Comparison of ENCODE assay signal across 1 cellular context in the genomic region with DNA sequence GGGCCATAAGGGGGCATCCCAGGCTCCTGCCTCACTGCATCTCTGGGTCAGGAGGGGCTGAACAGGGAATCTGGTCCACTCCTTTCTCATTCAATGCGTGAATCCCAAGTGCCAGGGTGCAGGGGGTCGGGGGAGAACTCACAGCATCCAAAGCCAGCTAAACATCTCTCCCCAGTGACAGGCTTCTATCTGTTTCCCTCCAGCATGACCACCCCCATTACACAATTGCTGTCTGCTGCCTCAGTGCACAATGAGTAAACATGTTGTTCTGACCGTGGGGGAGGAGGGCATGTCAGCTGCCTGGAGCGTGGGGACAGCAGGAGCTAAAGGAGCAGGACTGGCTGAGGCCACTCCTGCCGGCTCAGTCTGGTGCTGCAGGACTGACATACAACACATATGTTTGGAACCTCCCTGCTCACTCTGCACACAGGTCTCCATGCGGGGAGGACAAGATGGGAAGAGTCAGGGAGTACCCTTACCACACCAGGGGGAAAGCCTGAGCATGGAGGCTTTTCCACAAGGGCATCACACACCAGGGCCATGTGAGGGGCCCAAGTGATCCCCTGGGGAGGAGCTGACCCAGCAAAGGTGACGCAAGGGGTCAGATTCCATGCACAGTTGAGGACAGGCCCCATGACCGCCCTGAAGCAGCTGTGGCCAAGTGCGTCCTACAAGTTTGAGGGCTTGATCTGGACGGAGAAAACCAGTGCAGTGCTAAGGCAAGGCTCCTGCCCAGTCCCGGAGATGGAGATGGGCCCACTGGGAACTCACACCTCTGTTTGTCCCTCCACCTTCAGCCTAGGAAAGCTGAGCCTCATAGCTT.
A peak's percentile ranks its signal among the peaks of the same experiment; 100 is the strongest.
TF ChIP-seq lines count a peak whose summit lies in the region.

No MANE protein-coding gene starts in this region.

TF ChIP-seq in HepG2, 621 proteins besides CTCF, POLR2A, EP300 and RAD21 (continued from another document and continues in another):
- TF ChIP-seq, protein P1, sequence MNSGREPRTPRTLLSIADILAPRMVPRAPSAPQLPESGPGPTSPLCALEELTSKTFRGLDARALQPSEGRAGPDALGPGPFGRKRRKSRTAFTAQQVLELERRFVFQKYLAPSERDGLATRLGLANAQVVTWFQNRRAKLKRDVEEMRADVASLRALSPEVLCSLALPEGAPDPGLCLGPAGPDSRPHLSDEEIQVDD (CRISPR knock-in tag; IDR thresholded peaks at IDR 0.05; ENCODE audit: borderline replicate concordance) = no peak
- TF ChIP-seq MYNN (CRISPR knock-in tag; IDR thresholded peaks at IDR 0.05; ENCODE audit: low read depth) (no peak), HNRNPLL (IDR thresholded peaks at IDR 0.05; ENCODE audit: low read depth, low read length, poor library complexity, severe bottlenecking) (no peak), ZBTB3 (CRISPR knock-in tag; IDR thresholded peaks at IDR 0.05; ENCODE audit: borderline replicate concordance, low read depth) (no peak), ZNF232 (CRISPR knock-in tag; IDR thresholded peaks at IDR 0.05; ENCODE audit: borderline replicate concordance) (no peak), NPAS2 (CRISPR knock-in tag; IDR thresholded peaks at IDR 0.05; ENCODE audit: borderline replicate concordance) (no peak), MAFK (conservative IDR thresholded peaks at IDR 0.05 in 1 of 2, IDR thresholded peaks at IDR 0.05 in 1 of 2; ENCODE audit: low read length in 2 of 2) (no peak), SRY (CRISPR knock-in tag; IDR thresholded peaks at IDR 0.05) (0 out of 2 replicates have a peak, but pooled peaks have one; percentile 35), NCOA5 (CRISPR knock-in tag; IDR thresholded peaks at IDR 0.05) (no peak), CREM (IDR thresholded peaks at IDR 0.05) (peak; percentile 45; the same call in 1 of the 2 replicates), CREM (CRISPR knock-in tag; IDR thresholded peaks at IDR 0.05) (no peak), DR1 (CRISPR knock-in tag; IDR thresholded peaks at IDR 0.05) (no peak), ZIK1 (CRISPR knock-in tag; IDR thresholded peaks at IDR 0.05; ENCODE audit: borderline replicate concordance, low read depth) (peak; percentile 27; the same call in 1 of the 2 replicates), PRPF4 (IDR thresholded peaks at IDR 0.05; ENCODE audit: low read depth, low read length, poor library complexity, severe bottlenecking) (no peak), ZNF569 (CRISPR knock-in tag; IDR thresholded peaks at IDR 0.05; ENCODE audit: borderline replicate concordance) (no peak), POGZ (CRISPR knock-in tag; IDR thresholded peaks at IDR 0.05) (no peak), TSC22D2 (CRISPR knock-in tag; IDR thresholded peaks at IDR 0.05; ENCODE audit: borderline replicate concordance) (no peak), XBP1 (CRISPR knock-in tag; IDR thresholded peaks at IDR 0.05) (no peak), ZNF556 (CRISPR knock-in tag; IDR thresholded peaks at IDR 0.05; ENCODE audit: borderline replicate concordance) (no peak), HES4 (CRISPR knock-in tag; IDR thresholded peaks at IDR 0.05; ENCODE audit: borderline replicate concordance) (no peak), SSRP1 (CRISPR knock-in tag; IDR thresholded peaks at IDR 0.05) (peak; percentile 76; the same call in 1 of the 2 replicates), FOXM1 (CRISPR knock-in tag; IDR thresholded peaks at IDR 0.05) (no peak), ZC3H13 (CRISPR knock-in tag; IDR thresholded peaks at IDR 0.05) (no peak), ZNF674 (CRISPR knock-in tag; IDR thresholded peaks at IDR 0.05; ENCODE audit: low read depth) (no peak), ZNF484 (CRISPR knock-in tag; IDR thresholded peaks at IDR 0.05; ENCODE audit: borderline replicate concordance, low read depth) (no peak), POLR2AphosphoS2 (IDR thresholded peaks at IDR 0.05; ENCODE audit: low read depth, low read length) (no peak), PHF5A (CRISPR knock-in tag; IDR thresholded peaks at IDR 0.05; ENCODE audit: low read depth, unreplicated experiment) (no peak), ZNF180 (CRISPR knock-in tag; IDR thresholded peaks at IDR 0.05; ENCODE audit: borderline replicate concordance, low read depth) (no peak), SCMH1 (CRISPR knock-in tag; IDR thresholded peaks at IDR 0.05; ENCODE audit: borderline replicate concordance) (no peak), ZNF672 (CRISPR knock-in tag; IDR thresholded peaks at IDR 0.05) (no peak), RNF2 (conservative IDR thresholded peaks at IDR 0.05; ENCODE audit: low read depth) (no peak), YEATS4 (CRISPR knock-in tag; IDR thresholded peaks at IDR 0.05; ENCODE audit: borderline replicate concordance) (no peak), YY1 (IDR thresholded peaks at IDR 0.05; ENCODE audit: insufficient read depth, insufficient replicate concordance, low read depth, low read length) (peak; percentile 18), KDM4B (CRISPR knock-in tag; IDR thresholded peaks at IDR 0.05) (no peak), ZNF253 (CRISPR knock-in tag; IDR thresholded peaks at IDR 0.05; ENCODE audit: borderline replicate concordance) (no peak), ONECUT2 (CRISPR knock-in tag; IDR thresholded peaks at IDR 0.05) (no peak), PTBP1 (IDR thresholded peaks at IDR 0.05; ENCODE audit: low read depth, low read length, poor library complexity, severe bottlenecking) (no peak), ZSCAN9 (CRISPR knock-in tag; IDR thresholded peaks at IDR 0.05; ENCODE audit: borderline replicate concordance) (no peak)
- TF ChIP-seq, protein P2, sequence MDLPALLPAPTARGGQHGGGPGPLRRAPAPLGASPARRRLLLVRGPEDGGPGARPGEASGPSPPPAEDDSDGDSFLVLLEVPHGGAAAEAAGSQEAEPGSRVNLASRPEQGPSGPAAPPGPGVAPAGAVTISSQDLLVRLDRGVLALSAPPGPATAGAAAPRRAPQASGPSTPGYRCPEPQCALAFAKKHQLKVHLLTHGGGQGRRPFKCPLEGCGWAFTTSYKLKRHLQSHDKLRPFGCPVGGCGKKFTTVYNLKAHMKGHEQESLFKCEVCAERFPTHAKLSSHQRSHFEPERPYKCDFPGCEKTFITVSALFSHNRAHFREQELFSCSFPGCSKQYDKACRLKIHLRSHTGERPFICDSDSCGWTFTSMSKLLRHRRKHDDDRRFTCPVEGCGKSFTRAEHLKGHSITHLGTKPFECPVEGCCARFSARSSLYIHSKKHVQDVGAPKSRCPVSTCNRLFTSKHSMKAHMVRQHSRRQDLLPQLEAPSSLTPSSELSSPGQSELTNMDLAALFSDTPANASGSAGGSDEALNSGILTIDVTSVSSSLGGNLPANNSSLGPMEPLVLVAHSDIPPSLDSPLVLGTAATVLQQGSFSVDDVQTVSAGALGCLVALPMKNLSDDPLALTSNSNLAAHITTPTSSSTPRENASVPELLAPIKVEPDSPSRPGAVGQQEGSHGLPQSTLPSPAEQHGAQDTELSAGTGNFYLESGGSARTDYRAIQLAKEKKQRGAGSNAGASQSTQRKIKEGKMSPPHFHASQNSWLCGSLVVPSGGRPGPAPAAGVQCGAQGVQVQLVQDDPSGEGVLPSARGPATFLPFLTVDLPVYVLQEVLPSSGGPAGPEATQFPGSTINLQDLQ (CRISPR knock-in tag; IDR thresholded peaks at IDR 0.05) = peak; percentile 56; the same call in 1 of the 2 replicates
- TF ChIP-seq, protein P3, sequence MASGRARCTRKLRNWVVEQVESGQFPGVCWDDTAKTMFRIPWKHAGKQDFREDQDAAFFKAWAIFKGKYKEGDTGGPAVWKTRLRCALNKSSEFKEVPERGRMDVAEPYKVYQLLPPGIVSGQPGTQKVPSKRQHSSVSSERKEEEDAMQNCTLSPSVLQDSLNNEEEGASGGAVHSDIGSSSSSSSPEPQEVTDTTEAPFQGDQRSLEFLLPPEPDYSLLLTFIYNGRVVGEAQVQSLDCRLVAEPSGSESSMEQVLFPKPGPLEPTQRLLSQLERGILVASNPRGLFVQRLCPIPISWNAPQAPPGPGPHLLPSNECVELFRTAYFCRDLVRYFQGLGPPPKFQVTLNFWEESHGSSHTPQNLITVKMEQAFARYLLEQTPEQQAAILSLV (CRISPR knock-in tag; IDR thresholded peaks at IDR 0.05; ENCODE audit: borderline replicate concordance) = no peak
- TF ChIP-seq, protein P4, sequence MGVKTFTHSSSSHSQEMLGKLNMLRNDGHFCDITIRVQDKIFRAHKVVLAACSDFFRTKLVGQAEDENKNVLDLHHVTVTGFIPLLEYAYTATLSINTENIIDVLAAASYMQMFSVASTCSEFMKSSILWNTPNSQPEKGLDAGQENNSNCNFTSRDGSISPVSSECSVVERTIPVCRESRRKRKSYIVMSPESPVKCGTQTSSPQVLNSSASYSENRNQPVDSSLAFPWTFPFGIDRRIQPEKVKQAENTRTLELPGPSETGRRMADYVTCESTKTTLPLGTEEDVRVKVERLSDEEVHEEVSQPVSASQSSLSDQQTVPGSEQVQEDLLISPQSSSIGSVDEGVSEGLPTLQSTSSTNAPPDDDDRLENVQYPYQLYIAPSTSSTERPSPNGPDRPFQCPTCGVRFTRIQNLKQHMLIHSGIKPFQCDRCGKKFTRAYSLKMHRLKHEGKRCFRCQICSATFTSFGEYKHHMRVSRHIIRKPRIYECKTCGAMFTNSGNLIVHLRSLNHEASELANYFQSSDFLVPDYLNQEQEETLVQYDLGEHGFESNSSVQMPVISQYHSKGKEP (CRISPR knock-in tag; IDR thresholded peaks at IDR 0.05) = no peak
- TF ChIP-seq, protein P5, sequence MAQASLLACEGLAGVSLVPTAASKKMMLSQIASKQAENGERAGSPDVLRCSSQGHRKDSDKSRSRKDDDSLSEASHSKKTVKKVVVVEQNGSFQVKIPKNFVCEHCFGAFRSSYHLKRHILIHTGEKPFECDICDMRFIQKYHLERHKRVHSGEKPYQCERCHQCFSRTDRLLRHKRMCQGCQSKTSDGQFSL (CRISPR knock-in tag; IDR thresholded peaks at IDR 0.05) = 0 out of 2 replicates have a peak, but pooled peaks have one; percentile 47
- TF ChIP-seq, protein P6, sequence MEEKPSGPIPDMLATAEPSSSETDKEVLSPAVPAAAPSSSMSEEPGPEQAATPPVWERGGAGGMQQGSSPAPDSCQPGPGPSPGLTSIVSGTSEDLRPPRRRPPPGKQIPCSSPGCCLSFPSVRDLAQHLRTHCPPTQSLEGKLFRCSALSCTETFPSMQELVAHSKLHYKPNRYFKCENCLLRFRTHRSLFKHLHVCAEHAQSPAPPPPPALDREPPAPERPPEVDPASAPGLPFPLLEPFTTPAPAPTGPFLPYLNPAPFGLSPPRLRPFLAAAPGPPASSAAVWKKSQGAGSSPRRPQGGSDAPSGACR (CRISPR knock-in tag; IDR thresholded peaks at IDR 0.05) = peak; percentile 79; the same call in 1 of the 2 replicates
- TF ChIP-seq, protein P7, sequence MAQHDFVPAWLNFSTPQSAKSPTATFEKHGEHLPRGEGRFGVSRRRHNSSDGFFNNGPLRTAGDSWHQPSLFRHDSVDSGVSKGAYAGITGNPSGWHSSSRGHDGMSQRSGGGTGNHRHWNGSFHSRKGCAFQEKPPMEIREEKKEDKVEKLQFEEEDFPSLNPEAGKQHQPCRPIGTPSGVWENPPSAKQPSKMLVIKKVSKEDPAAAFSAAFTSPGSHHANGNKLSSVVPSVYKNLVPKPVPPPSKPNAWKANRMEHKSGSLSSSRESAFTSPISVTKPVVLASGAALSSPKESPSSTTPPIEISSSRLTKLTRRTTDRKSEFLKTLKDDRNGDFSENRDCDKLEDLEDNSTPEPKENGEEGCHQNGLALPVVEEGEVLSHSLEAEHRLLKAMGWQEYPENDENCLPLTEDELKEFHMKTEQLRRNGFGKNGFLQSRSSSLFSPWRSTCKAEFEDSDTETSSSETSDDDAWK (CRISPR knock-in tag; IDR thresholded peaks at IDR 0.05) = no peak
- TF ChIP-seq, protein P8, sequence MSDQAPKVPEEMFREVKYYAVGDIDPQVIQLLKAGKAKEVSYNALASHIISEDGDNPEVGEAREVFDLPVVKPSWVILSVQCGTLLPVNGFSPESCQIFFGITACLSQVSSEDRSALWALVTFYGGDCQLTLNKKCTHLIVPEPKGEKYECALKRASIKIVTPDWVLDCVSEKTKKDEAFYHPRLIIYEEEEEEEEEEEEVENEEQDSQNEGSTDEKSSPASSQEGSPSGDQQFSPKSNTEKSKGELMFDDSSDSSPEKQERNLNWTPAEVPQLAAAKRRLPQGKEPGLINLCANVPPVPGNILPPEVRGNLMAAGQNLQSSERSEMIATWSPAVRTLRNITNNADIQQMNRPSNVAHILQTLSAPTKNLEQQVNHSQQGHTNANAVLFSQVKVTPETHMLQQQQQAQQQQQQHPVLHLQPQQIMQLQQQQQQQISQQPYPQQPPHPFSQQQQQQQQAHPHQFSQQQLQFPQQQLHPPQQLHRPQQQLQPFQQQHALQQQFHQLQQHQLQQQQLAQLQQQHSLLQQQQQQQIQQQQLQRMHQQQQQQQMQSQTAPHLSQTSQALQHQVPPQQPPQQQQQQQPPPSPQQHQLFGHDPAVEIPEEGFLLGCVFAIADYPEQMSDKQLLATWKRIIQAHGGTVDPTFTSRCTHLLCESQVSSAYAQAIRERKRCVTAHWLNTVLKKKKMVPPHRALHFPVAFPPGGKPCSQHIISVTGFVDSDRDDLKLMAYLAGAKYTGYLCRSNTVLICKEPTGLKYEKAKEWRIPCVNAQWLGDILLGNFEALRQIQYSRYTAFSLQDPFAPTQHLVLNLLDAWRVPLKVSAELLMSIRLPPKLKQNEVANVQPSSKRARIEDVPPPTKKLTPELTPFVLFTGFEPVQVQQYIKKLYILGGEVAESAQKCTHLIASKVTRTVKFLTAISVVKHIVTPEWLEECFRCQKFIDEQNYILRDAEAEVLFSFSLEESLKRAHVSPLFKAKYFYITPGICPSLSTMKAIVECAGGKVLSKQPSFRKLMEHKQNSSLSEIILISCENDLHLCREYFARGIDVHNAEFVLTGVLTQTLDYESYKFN (CRISPR knock-in tag; conservative IDR thresholded peaks at IDR 0.05) = peak; percentile 86
- TF ChIP-seq, protein P9, sequence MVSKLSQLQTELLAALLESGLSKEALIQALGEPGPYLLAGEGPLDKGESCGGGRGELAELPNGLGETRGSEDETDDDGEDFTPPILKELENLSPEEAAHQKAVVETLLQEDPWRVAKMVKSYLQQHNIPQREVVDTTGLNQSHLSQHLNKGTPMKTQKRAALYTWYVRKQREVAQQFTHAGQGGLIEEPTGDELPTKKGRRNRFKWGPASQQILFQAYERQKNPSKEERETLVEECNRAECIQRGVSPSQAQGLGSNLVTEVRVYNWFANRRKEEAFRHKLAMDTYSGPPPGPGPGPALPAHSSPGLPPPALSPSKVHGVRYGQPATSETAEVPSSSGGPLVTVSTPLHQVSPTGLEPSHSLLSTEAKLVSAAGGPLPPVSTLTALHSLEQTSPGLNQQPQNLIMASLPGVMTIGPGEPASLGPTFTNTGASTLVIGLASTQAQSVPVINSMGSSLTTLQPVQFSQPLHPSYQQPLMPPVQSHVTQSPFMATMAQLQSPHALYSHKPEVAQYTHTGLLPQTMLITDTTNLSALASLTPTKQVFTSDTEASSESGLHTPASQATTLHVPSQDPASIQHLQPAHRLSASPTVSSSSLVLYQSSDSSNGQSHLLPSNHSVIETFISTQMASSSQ (IDR thresholded peaks at IDR 0.05; ENCODE audit: low read depth) = 0 out of 2 replicates have a peak, but pooled peaks have one; percentile 14
- TF ChIP-seq, protein P9 (CRISPR knock-in tag; IDR thresholded peaks at IDR 0.05; ENCODE audit: borderline replicate concordance) = 0 out of 2 replicates have a peak, but pooled peaks have one; percentile 11
